Comparison of ENCODE assay signal across 17 cellular contexts in genomic region chr12:7039403-7039802, GRCh38. TPM values are rescaled to one million over a fixed set of nuclear protein-coding genes. Genes with fewer than 3 reads are reported as not detected.
"Had no signal": no experiment of that assay in that cellular context is flagged by ENCODE, and none has a peak within 500 bp of the region (broad histone marks: within the 10 kb centered on the region; RNA-seq: fewer than 3 reads in every experiment).

No MANE protein-coding gene starts in this region.

- H3K9me3 ChIP-seq: esophagus muscularis mucosa, neutrophil, sigmoid colon had no signal

- H3K36me3 Mint-ChIP-seq: immature natural killer cell; natural killer cell; stimulated activated memory B cell treated with anti-CD40 and anti-IgM and Interleukin-4, amounts not matched to agents 10 μg/mL and 1 μg/mL and 100 μg/mL, for 72 hours; T-cell had no signal

- H3K4me1 Mint-ChIP-seq: stimulated activated memory B cell treated with anti-CD40 and anti-IgM and Interleukin-4, amounts not matched to agents 10 μg/mL and 1 μg/mL and 100 μg/mL, for 72 hours had no signal

- ATAC-seq: activated T-cell treated with anti-CD3 and anti-CD28 coated beads, Interleukin-2, amount 50 U/mL, for 72 hours; natural killer cell; stimulated activated memory B cell treated with anti-CD40 and anti-IgM and Interleukin-4, amounts not matched to agents 10 μg/mL and 1 μg/mL and 100 μg/mL, for 72 hours; T-cell had no signal

- H3K36me3 ChIP-seq: esophagus muscularis mucosa, neutrophil, sigmoid colon had no signal

- H3K27ac Mint-ChIP-seq: activated T-cell treated with anti-CD3 and anti-CD28 coated beads, Interleukin-2, amount 50 U/mL, for 72 hours; immature natural killer cell; stimulated activated memory B cell treated with anti-CD40 and anti-IgM and Interleukin-4, amounts not matched to agents 10 μg/mL and 1 μg/mL and 100 μg/mL, for 72 hours; T-cell had no signal

- H2AFZ ChIP-seq: parathyroid adenoma had no signal

- H3K9me3 Mint-ChIP-seq: activated T-cell treated with anti-CD3 and anti-CD28 coated beads, Interleukin-2, amount 50 U/mL, for 72 hours; natural killer cell; stimulated activated memory B cell treated with anti-CD40 and anti-IgM and Interleukin-4, amounts not matched to agents 10 μg/mL and 1 μg/mL and 100 μg/mL, for 72 hours; T-cell had no signal

- H3K4me1 ChIP-seq: parathyroid adenoma had no signal

- H3K9ac ChIP-seq: parathyroid adenoma had no signal

- DNase-seq: activated CD4-positive, alpha-beta T cell treated with anti-CD3 and anti-CD28 coated beads for 1 hour; activated CD4-positive, alpha-beta T cell treated with anti-CD3 and anti-CD28 coated beads, Interleukin-2, amount 50 U/mL, for 4 hours; activated effector memory CD4-positive, alpha-beta T cell treated with anti-CD3 and anti-CD28 coated beads, Interleukin-2, amount 50 U/mL, for 16 hours; activated naive CD4-positive, alpha-beta T cell treated with anti-CD3 and anti-CD28 coated beads, Interleukin-2, amount 50 U/mL, for 16 hours; activated T-cell treated with anti-CD3 and anti-CD28 coated beads, Interleukin-2, amount 50 U/mL, for 72 hours; aorta; cerebellar nuclear complex; cortex of kidney; immature natural killer cell; natural killer cell; sigmoid colon; stimulated activated CD4-positive, alpha-beta T cell treated with anti-CD3 and anti-CD28 coated beads, Interleukin-4, amount 100 ng/mL, for 4 hours; T-cell had no signal

- H3K4me3 ChIP-seq: esophagus muscularis mucosa, sigmoid colon had no signal

- H3K4me3 Mint-ChIP-seq: activated T-cell treated with anti-CD3 and anti-CD28 coated beads, Interleukin-2, amount 50 U/mL, for 72 hours; natural killer cell; stimulated activated memory B cell treated with anti-CD40 and anti-IgM and Interleukin-4, amounts not matched to agents 10 μg/mL and 1 μg/mL and 100 μg/mL, for 72 hours; T-cell had no signal

- H3K79me2 ChIP-seq: parathyroid adenoma had no signal

- H3K27me3 ChIP-seq: esophagus muscularis mucosa, sigmoid colon had no signal

- H3K27ac ChIP-seq: esophagus muscularis mucosa, neutrophil, parathyroid adenoma, sigmoid colon had no signal

- H3K27me3 Mint-ChIP-seq: stimulated activated memory B cell treated with anti-CD40 and anti-IgM and Interleukin-4, amounts not matched to agents 10 μg/mL and 1 μg/mL and 100 μg/mL, for 72 hours; T-cell had no signal

RNA-seq across cellular contexts. Expression of gene C1S, which starts 21.1 kb away (rescaled TPM):
- polyA plus RNA-seq: immature natural killer cell had no signal
